In the genomic region with DNA sequence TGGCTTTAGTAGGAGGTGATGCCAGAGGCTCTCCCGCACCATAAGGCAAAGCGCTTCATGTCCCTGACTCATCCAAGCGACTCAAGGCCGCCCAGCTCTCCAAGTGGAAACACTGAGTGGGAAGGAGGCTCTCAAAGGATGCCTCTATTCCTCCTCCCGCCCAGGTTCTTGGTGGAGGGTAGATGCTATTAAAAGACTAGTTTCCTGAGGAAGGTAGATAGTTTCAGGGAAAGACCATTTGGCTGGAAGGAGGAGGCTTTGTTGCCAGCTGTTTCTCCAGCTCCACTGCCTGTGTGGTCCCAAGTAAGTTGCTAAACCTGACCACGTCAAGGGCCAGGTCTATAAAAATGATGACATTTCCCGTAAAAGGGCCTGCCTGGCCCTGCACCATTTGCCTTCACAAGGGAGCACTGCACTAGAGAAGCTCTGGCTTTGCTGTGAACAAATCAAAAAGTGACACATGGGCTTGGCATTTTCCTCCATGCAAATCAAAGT, we compare ENCODE assay signal across 14 cellular contexts. TPM values are rescaled to one million over a fixed set of nuclear protein-coding genes. Genes with fewer than 3 reads are reported as not detected.
DNase-seq lines count a peak whose midpoint lies in the region; ATAC-seq, FAIRE-seq and TF ChIP-seq lines count a peak whose summit lies in the region.
"Had no signal": no experiment of that assay in that cellular context is flagged by ENCODE, and none has a peak within 500 bp of the region (broad histone marks: within the 10 kb centered on the region; RNA-seq: fewer than 3 reads in every experiment).

No MANE protein-coding gene starts in this region.

- no peaks in the 10 kb centered on the region for H3K36me3 ChIP-seq in fibroblast of lung (ENCODE audit: control insufficient read depth, insufficient read depth, low read length)
- H3K36me3 ChIP-seq in pancreas, result no peaks in the 10 kb centered on the region

- no peak for FAIRE-seq in pancreas (lab: Jason Lieb, UNC)
- FAIRE-seq: H1 had no signal

- 87 to 93% methylated on average over 7 of the region's 7 CpGs for WGBS in pancreas, 2 donors

- H4K20me1 ChIP-seq in fibroblast of lung (ENCODE audit: control insufficient read depth, extremely low read depth, insufficient read depth, low read length), result no peaks in the 10 kb centered on the region

- no peaks in the 10 kb centered on the region for H3K9me3 ChIP-seq in fibroblast of lung (ENCODE audit: control insufficient read depth, insufficient read depth, low read depth, low read length)
- H3K9me3 ChIP-seq in pancreas, result no peaks in the 10 kb centered on the region

- H3K27ac ChIP-seq in fibroblast of lung (ENCODE audit: insufficient read depth, low read length) (no peak overlapping the region), pancreas (no peak overlapping the region)
- H3K27ac ChIP-seq: dorsolateral prefrontal cortex had no signal

- no peak for TF ChIP-seq CTCF in fibroblast of lung (conservative IDR thresholded peaks at IDR 0.05 in 1 of 2, IDR thresholded peaks at IDR 0.05 in 1 of 2; ENCODE audit: low read depth in 1 of 2, low read length in 2 of 2)
- TF ChIP-seq CTCF in pancreas (IDR thresholded peaks at IDR 0.05), result no peak

- no peaks in the 10 kb centered on the region for H3K79me2 ChIP-seq in fibroblast of lung (ENCODE audit: control insufficient read depth, insufficient read depth, low read length)

- H3K4me2 ChIP-seq in fibroblast of lung (ENCODE audit: extremely low read depth, insufficient read depth, low read length), result no peak overlapping the region

- H3K4me1 ChIP-seq in fibroblast of lung (ENCODE audit: control insufficient read depth, extremely low read depth, insufficient read depth, low read length), result peaks cover 3% of the 10 kb centered on the region
- H3K4me1 ChIP-seq in pancreas, result no peaks in the 10 kb centered on the region

- H3K27me3 ChIP-seq in fibroblast of lung (ENCODE audit: control insufficient read depth, insufficient read depth, low read length), result no peaks in the 10 kb centered on the region
- no peaks in the 10 kb centered on the region for H3K27me3 ChIP-seq in pancreas
- H3K27me3 ChIP-seq: dorsolateral prefrontal cortex had no signal

- intact Hi-C loops in pancreas (cut with DNase I), result loop anchor here in 2 of 3 donors (2.0 to 10.0 kb wide), 3 partner anchors 72 to 595 kb away; no protein-coding TSS in a partner anchor

- H2AFZ ChIP-seq in fibroblast of lung (ENCODE audit: low read length), result no peak overlapping the region

- no peak overlapping the region for H3K4me3 ChIP-seq in fibroblast of lung (replicated peaks in 1 of 4; ENCODE audit: control extremely low read depth in 1 of 4, insufficient read depth in 1 of 4, low read depth in 3 of 4, low read length in 4 of 4)
- H3K4me3 ChIP-seq in pancreas, result no peak overlapping the region
- H3K4me3 ChIP-seq: dorsolateral prefrontal cortex had no signal

- ATAC-seq in pancreas (peak in 3 of 4 donors; percentile 42 to 73 (median 48)), GM21723 (IDR thresholded peaks at IDR 0.05; ENCODE audit: unreplicated experiment) (no peak)
- ATAC-seq: CD8-positive, alpha-beta T cell; Panc1 had no signal

- no peak overlapping the region for H3K9ac ChIP-seq in fibroblast of lung (ENCODE audit: insufficient read depth, low read length)

- DNase-seq in ELR (ENCODE audit: low read depth) (peak; percentile 54), NCI-H226 (peak; percentile 12), fibroblast of lung (ENCODE audit: low read depth in 2 of 2) (peak; percentile 44 to 80), pancreas (no peak), T1000 (lab: John Stamatoyannopoulos, UW) (no peak), NCI-H82 (lab: John Stamatoyannopoulos, UW) (no peak), NCI-H146 treated with DMSO at 0.1 percent for 48 hours (lab: John Stamatoyannopoulos, UW; ENCODE audit: unreplicated experiment) (no peak)
- DNase-seq: activated naive CD8-positive, alpha-beta T cell treated with anti-CD3 and anti-CD28 coated beads for 36 hours; CD8-positive, alpha-beta T cell; NCI-H2029 treated with DMSO at 0.1 percent for 48 hours had no signal

RNA-seq across cellular contexts. Expression of a gene that starts 48.2 kb away (rescaled TPM):
- 8.5 and 12.7 TPM in 2 replicates for total RNA-seq in fibroblast of lung
- 34.5 and 40.4 TPM in 2 replicates for polyA plus RNA-seq in fibroblast of lung
- polyA plus RNA-seq in fibroblast of lung (2012), result 23.4 and 23.5 TPM in 2 replicates
- polyA minus RNA-seq in fibroblast of lung (ENCODE audit: low replicate concordance), result 2.7 and 3.3 TPM in 2 replicates
- 10 to 100 TPM; 21.1 to 40.8 (median 28.3) TPM for total RNA-seq in pancreas
- polyA plus RNA-seq in pancreas, result 10 to 100 TPM in 1 of 2 donors, 1 to 10 TPM in 1; 7.6 to 22.1 TPM

Comparison
In these comparisons a context has a peak if more than half of its experiments do, and no peak if none do; other contexts are left out.
1. DNase-seq: peak in ELR (single experiment), NCI-H226 (single experiment) and fibroblast of lung (2 of 2); none in pancreas (0 of 6), T1000 (single experiment), NCI-H82 (single experiment) and NCI-H146 treated with DMSO at 0.1 percent for 48 hours (single experiment).